Comparison of ENCODE assay signal across 28 cellular contexts in genomic region chr16:31194898-31195297, GRCh38. TPM values are rescaled to one million over a fixed set of nuclear protein-coding genes. Genes with fewer than 3 reads are reported as not detected.
DNase-seq lines count a peak whose midpoint lies in the region; ATAC-seq and TF ChIP-seq lines count a peak whose summit lies in the region.
"Had no signal": no experiment of that assay in that cellular context is flagged by ENCODE, and none has a peak within 500 bp of the region (broad histone marks: within the 10 kb centered on the region; RNA-seq: fewer than 3 reads in every experiment).

No MANE protein-coding gene starts in this region.

- no peaks in the 10 kb centered on the region for H3K9me3 Mint-ChIP-seq in stimulated activated naive CD8-positive, alpha-beta T cell treated with anti-CD3 and anti-CD28 coated beads, Interleukin-15, Interleukin-2, amounts not matched to agents 100 ng/mL and 50 ng/mL, for 24 hours
- H3K9me3 Mint-ChIP-seq in activated naive CD8-positive, alpha-beta T cell treated with anti-CD3 and anti-CD28 coated beads, Interleukin-2, amount 50 U/mL, for 24 hours = no peaks in the 10 kb centered on the region
- no peaks in the 10 kb centered on the region for H3K9me3 Mint-ChIP-seq in type B pancreatic cell
- H3K9me3 Mint-ChIP-seq: activated B cell treated with CpG ODN at 0.5 μM for 24 hours had no signal

- peaks cover 64% of the 10 kb centered on the region for H3K4me1 Mint-ChIP-seq in stimulated activated naive CD8-positive, alpha-beta T cell treated with anti-CD3 and anti-CD28 coated beads, Interleukin-15, Interleukin-2, amounts not matched to agents 100 ng/mL and 50 ng/mL, for 24 hours (ENCODE audit: low read depth)
- peaks cover 63% of the 10 kb centered on the region for H3K4me1 Mint-ChIP-seq in activated naive CD8-positive, alpha-beta T cell treated with anti-CD3 and anti-CD28 coated beads, Interleukin-2, amount 50 U/mL, for 24 hours
- H3K4me1 Mint-ChIP-seq in type B pancreatic cell (ENCODE audit: unreplicated experiment) = no peaks in the 10 kb centered on the region

- TF ChIP-seq CTCF in type B pancreatic cell (conservative IDR thresholded peaks at IDR 0.05) (no peak), foreskin fibroblast (IDR thresholded peaks at IDR 0.05; ENCODE audit: low read depth, low read length) (no peak)

- DNase-seq in stimulated activated naive CD8-positive, alpha-beta T cell treated with anti-CD3 and anti-CD28 coated beads, Interleukin-15, Interleukin-2, amounts not matched to agents 100 U/mL and 50 U/mL, for 24 hours = no peak
- DNase-seq in activated naive CD8-positive, alpha-beta T cell treated with anti-CD3 and anti-CD28 coated beads, Interleukin-2, amount 50 U/mL, for 24 hours = no peak
- DNase-seq in type B pancreatic cell (ENCODE audit: extremely low spot score, unreplicated experiment) (no peak), foreskin fibroblast (no peak), SIG-M5 treated with dmso at 0.1 percent for 504 hours (lab: John Stamatoyannopoulos, UW; ENCODE audit: unreplicated experiment) (no peak), G401 (ENCODE audit: low spot score) (no peak)
- DNase-seq: activated B cell treated with CpG ODN at 0.5 μM for 24 hours; activated effector memory CD4-positive, alpha-beta T cell treated with anti-CD3 and anti-CD28 coated beads, Interleukin-2, amount 50 U/mL, for 16 hours; anterior cingulate cortex; central memory CD4-positive, alpha-beta T cell; DND-41; dorsolateral prefrontal cortex; foreskin keratinocyte; mucosa of descending colon; MV-4-11; NCI-H1930; NCI-H2227 treated with DMSO at 0.1 percent for 48 hours; NCI-H774; stimulated activated CD4-positive, alpha-beta T cell treated with anti-CD3 and anti-CD28 coated beads, Interleukin-2, amount 100 ng/mL, for 24 hours; stomach; T-helper 9 cell; upper lobe of right lung had no signal

- H3K27ac Mint-ChIP-seq in stimulated activated naive CD8-positive, alpha-beta T cell treated with anti-CD3 and anti-CD28 coated beads, Interleukin-15, Interleukin-2, amounts not matched to agents 100 ng/mL and 50 ng/mL, for 24 hours = peak overlapping the region; percentile 34
- H3K27ac Mint-ChIP-seq in activated naive CD8-positive, alpha-beta T cell treated with anti-CD3 and anti-CD28 coated beads, Interleukin-2, amount 50 U/mL, for 24 hours = peak overlapping the region; percentile 59
- peak overlapping the region; percentile 23 for H3K27ac Mint-ChIP-seq in type B pancreatic cell
- H3K27ac Mint-ChIP-seq: progenitor cell of endocrine pancreas had no signal

- no peak for ATAC-seq in stimulated activated naive CD8-positive, alpha-beta T cell treated with anti-CD3 and anti-CD28 coated beads, Interleukin-15, Interleukin-2, amounts not matched to agents 100 U/mL and 50 U/mL, for 24 hours
- ATAC-seq in HG02623 (IDR thresholded peaks at IDR 0.05; ENCODE audit: unreplicated experiment) = peak; percentile 41
- no peak for ATAC-seq in activated naive CD8-positive, alpha-beta T cell treated with anti-CD3 and anti-CD28 coated beads, Interleukin-2, amount 50 U/mL, for 24 hours
- ATAC-seq: foreskin keratinocyte, mucosa of descending colon, upper lobe of right lung had no signal

- H3K4me3 ChIP-seq in foreskin fibroblast (ENCODE audit: low read depth in 1 of 2, low read length in 2 of 2) = no peak overlapping the region
- H3K4me3 ChIP-seq: dorsolateral prefrontal cortex, mucosa of descending colon, SJSA1, stomach, upper lobe of right lung had no signal

- no peak overlapping the region for H3K4me3 Mint-ChIP-seq in stimulated activated naive CD8-positive, alpha-beta T cell treated with anti-CD3 and anti-CD28 coated beads, Interleukin-15, Interleukin-2, amounts not matched to agents 100 ng/mL and 50 ng/mL, for 24 hours
- H3K4me3 Mint-ChIP-seq in activated naive CD8-positive, alpha-beta T cell treated with anti-CD3 and anti-CD28 coated beads, Interleukin-2, amount 50 U/mL, for 24 hours = no peak overlapping the region
- no peak overlapping the region for H3K4me3 Mint-ChIP-seq in type B pancreatic cell
- H3K4me3 Mint-ChIP-seq: activated B cell treated with CpG ODN at 0.5 μM for 24 hours had no signal

- no peaks in the 10 kb centered on the region for H3K27me3 Mint-ChIP-seq in stimulated activated naive CD8-positive, alpha-beta T cell treated with anti-CD3 and anti-CD28 coated beads, Interleukin-15, Interleukin-2, amounts not matched to agents 100 ng/mL and 50 ng/mL, for 24 hours
- no peaks in the 10 kb centered on the region for H3K27me3 Mint-ChIP-seq in activated naive CD8-positive, alpha-beta T cell treated with anti-CD3 and anti-CD28 coated beads, Interleukin-2, amount 50 U/mL, for 24 hours
- H3K27me3 Mint-ChIP-seq in type B pancreatic cell = peaks cover 9% of the 10 kb centered on the region
- H3K27me3 Mint-ChIP-seq: activated B cell treated with CpG ODN at 0.5 μM for 24 hours, progenitor cell of endocrine pancreas had no signal

- H3K36me3 Mint-ChIP-seq in stimulated activated naive CD8-positive, alpha-beta T cell treated with anti-CD3 and anti-CD28 coated beads, Interleukin-15, Interleukin-2, amounts not matched to agents 100 ng/mL and 50 ng/mL, for 24 hours (ENCODE audit: low read depth) = peaks cover 82% of the 10 kb centered on the region
- peaks cover 67% of the 10 kb centered on the region for H3K36me3 Mint-ChIP-seq in activated naive CD8-positive, alpha-beta T cell treated with anti-CD3 and anti-CD28 coated beads, Interleukin-2, amount 50 U/mL, for 24 hours (ENCODE audit: low read depth)
- H3K36me3 Mint-ChIP-seq in type B pancreatic cell = peaks cover 55% of the 10 kb centered on the region

- in situ Hi-C loops in G401 (cut with HindIII; ENCODE audit: low sequenced_read_pairs) = no loop called here

RNA-seq across cellular contexts. Expression of gene PYCARD, which starts 7.7 kb away (rescaled TPM):
- 8.2 and 14.5 TPM in 2 replicates for total RNA-seq in type B pancreatic cell (ENCODE audit: low replicate concordance)
- 17.2 and 27.2 TPM in 2 replicates for total RNA-seq in G401 (2014; rRNA removed; shearing (Covaris generic))

RNA-seq across cellular contexts. Expression of gene FUS, which starts 15.0 kb away (rescaled TPM):
- 400 and 654 TPM in 2 replicates for total RNA-seq in type B pancreatic cell (ENCODE audit: low replicate concordance)
- 40.7 and 70.0 TPM in 2 replicates for total RNA-seq in G401 (2014; rRNA removed; shearing (Covaris generic))

RNA-seq across cellular contexts. Expression of gene TRIM72, which starts 19.0 kb away (rescaled TPM):
- total RNA-seq in type B pancreatic cell (ENCODE audit: low replicate concordance) = 0.02 TPM in 1 of 2 replicates, not detected in the other
- total RNA-seq in G401 (2014; rRNA removed; shearing (Covaris generic)) = not detected in 2 replicates
- total RNA-seq: epithelial cell of proximal tubule, foreskin keratinocyte, SJSA1 had no signal

RNA-seq across cellular contexts. Expression of gene PYDC1, which starts 22.0 kb away (rescaled TPM):
- not detected in 2 replicates for total RNA-seq in type B pancreatic cell (ENCODE audit: low replicate concordance)
- not detected in 2 replicates for total RNA-seq in G401 (2014; rRNA removed; shearing (Covaris generic))
- total RNA-seq: activated B cell treated with CpG ODN at 0.5 μM for 24 hours, epithelial cell of proximal tubule, foreskin keratinocyte, liver, mucosa of descending colon, progenitor cell of endocrine pancreas, SJSA1, stomach, upper lobe of right lung had no signal

RNA-seq across cellular contexts. Expression of gene PRSS36, which starts 45.0 kb away (rescaled TPM):
- total RNA-seq in type B pancreatic cell (ENCODE audit: low replicate concordance) = 1.8 and 2.0 TPM in 2 replicates
- 0.06 TPM in 1 of 2 replicates, not detected in the other for total RNA-seq in G401 (2014; rRNA removed; shearing (Covaris generic))
